Comparison of ENCODE assay signal across 1 cellular context in the genomic region with DNA sequence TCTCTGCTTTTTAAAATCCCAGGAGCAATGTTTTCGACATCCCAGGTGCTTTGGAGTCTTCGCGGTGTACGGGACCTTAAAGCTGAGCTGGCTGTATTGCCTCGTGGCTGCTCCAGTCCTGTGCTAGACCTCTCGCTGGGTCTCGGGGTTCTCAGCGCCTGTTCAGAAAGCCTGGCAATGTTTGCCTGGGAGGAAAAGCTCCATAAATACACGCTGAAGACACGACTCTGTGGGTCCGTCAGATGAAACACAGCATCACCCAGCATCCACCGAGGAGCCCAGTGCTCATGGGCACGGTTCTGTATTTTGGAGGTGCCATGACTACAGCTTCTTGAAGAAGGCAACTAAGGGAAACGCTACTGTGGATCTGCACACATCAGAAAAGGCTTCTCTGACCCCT.
TF ChIP-seq lines count a peak whose summit lies in the region.

No MANE protein-coding gene starts in this region.

TF ChIP-seq in GM23338, 12 proteins besides CTCF, POLR2A, EP300 and RAD21:
- TF ChIP-seq, protein P1, sequence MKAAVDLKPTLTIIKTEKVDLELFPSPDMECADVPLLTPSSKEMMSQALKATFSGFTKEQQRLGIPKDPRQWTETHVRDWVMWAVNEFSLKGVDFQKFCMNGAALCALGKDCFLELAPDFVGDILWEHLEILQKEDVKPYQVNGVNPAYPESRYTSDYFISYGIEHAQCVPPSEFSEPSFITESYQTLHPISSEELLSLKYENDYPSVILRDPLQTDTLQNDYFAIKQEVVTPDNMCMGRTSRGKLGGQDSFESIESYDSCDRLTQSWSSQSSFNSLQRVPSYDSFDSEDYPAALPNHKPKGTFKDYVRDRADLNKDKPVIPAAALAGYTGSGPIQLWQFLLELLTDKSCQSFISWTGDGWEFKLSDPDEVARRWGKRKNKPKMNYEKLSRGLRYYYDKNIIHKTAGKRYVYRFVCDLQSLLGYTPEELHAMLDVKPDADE (IDR thresholded peaks at IDR 0.05): no peak
- TF ChIP-seq JUNB (IDR thresholded peaks at IDR 0.05; ENCODE audit: unreplicated experiment) (no peak), CREB1 (CRISPR knock-in tag; IDR thresholded peaks at IDR 0.05; ENCODE audit: low read depth) (no peak), ZNF114 (CRISPR knock-in tag; IDR thresholded peaks at IDR 0.05) (no peak), EZH2 (IDR thresholded peaks at IDR 0.05; ENCODE audit: low read depth, unreplicated experiment) (no peak), POLR2AphosphoS5 (IDR thresholded peaks at IDR 0.05; ENCODE audit: low read depth) (no peak)
- TF ChIP-seq, protein P2, sequence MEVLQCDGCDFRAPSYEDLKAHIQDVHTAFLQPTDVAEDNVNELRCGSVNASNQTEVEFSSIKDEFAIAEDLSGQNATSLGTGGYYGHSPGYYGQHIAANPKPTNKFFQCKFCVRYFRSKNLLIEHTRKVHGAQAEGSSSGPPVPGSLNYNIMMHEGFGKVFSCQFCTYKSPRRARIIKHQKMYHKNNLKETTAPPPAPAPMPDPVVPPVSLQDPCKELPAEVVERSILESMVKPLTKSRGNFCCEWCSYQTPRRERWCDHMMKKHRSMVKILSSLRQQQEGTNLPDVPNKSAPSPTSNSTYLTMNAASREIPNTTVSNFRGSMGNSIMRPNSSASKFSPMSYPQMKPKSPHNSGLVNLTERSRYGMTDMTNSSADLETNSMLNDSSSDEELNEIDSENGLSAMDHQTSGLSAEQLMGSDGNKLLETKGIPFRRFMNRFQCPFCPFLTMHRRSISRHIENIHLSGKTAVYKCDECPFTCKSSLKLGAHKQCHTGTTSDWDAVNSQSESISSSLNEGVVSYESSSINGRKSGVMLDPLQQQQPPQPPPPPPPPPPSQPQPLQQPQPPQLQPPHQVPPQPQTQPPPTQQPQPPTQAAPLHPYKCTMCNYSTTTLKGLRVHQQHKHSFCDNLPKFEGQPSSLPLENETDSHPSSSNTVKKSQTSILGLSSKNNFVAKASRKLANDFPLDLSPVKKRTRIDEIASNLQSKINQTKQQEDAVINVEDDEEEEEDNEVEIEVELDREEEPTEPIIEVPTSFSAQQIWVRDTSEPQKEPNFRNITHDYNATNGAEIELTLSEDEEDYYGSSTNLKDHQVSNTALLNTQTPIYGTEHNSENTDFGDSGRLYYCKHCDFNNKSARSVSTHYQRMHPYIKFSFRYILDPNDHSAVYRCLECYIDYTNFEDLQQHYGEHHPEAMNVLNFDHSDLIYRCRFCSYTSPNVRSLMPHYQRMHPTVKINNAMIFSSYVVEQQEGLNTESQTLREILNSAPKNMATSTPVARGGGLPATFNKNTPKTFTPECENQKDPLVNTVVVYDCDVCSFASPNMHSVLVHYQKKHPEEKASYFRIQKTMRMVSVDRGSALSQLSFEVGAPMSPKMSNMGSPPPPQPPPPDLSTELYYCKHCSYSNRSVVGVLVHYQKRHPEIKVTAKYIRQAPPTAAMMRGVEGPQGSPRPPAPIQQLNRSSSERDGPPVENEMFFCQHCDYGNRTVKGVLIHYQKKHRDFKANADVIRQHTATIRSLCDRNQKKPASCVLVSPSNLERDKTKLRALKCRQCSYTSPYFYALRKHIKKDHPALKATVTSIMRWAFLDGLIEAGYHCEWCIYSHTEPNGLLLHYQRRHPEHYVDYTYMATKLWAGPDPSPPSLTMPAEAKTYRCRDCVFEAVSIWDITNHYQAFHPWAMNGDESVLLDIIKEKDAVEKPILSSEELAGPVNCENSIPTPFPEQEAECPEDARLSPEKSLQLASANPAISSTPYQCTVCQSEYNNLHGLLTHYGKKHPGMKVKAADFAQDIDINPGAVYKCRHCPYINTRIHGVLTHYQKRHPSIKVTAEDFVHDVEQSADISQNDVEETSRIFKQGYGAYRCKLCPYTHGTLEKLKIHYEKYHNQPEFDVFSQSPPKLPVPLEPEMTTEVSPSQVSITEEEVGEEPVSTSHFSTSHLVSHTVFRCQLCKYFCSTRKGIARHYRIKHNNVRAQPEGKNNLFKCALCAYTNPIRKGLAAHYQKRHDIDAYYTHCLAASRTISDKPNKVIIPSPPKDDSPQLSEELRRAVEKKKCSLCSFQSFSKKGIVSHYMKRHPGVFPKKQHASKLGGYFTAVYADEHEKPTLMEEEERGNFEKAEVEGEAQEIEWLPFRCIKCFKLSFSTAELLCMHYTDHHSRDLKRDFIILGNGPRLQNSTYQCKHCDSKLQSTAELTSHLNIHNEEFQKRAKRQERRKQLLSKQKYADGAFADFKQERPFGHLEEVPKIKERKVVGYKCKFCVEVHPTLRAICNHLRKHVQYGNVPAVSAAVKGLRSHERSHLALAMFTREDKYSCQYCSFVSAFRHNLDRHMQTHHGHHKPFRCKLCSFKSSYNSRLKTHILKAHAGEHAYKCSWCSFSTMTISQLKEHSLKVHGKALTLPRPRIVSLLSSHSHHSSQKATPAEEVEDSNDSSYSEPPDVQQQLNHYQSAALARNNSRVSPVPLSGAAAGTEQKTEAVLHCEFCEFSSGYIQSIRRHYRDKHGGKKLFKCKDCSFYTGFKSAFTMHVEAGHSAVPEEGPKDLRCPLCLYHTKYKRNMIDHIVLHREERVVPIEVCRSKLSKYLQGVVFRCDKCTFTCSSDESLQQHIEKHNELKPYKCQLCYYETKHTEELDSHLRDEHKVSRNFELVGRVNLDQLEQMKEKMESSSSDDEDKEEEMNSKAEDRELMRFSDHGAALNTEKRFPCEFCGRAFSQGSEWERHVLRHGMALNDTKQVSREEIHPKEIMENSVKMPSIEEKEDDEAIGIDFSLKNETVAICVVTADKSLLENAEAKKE (CRISPR knock-in tag; IDR thresholded peaks at IDR 0.05): no peak
- TF ChIP-seq, protein P3, sequence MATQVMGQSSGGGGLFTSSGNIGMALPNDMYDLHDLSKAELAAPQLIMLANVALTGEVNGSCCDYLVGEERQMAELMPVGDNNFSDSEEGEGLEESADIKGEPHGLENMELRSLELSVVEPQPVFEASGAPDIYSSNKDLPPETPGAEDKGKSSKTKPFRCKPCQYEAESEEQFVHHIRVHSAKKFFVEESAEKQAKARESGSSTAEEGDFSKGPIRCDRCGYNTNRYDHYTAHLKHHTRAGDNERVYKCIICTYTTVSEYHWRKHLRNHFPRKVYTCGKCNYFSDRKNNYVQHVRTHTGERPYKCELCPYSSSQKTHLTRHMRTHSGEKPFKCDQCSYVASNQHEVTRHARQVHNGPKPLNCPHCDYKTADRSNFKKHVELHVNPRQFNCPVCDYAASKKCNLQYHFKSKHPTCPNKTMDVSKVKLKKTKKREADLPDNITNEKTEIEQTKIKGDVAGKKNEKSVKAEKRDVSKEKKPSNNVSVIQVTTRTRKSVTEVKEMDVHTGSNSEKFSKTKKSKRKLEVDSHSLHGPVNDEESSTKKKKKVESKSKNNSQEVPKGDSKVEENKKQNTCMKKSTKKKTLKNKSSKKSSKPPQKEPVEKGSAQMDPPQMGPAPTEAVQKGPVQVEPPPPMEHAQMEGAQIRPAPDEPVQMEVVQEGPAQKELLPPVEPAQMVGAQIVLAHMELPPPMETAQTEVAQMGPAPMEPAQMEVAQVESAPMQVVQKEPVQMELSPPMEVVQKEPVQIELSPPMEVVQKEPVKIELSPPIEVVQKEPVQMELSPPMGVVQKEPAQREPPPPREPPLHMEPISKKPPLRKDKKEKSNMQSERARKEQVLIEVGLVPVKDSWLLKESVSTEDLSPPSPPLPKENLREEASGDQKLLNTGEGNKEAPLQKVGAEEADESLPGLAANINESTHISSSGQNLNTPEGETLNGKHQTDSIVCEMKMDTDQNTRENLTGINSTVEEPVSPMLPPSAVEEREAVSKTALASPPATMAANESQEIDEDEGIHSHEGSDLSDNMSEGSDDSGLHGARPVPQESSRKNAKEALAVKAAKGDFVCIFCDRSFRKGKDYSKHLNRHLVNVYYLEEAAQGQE (IDR thresholded peaks at IDR 0.05; ENCODE audit: unreplicated experiment): no peak
TF ChIP-seq in GM23338: peak in this region for 0.
